ENCODE assay signal across 17 cellular contexts in the genomic region with DNA sequence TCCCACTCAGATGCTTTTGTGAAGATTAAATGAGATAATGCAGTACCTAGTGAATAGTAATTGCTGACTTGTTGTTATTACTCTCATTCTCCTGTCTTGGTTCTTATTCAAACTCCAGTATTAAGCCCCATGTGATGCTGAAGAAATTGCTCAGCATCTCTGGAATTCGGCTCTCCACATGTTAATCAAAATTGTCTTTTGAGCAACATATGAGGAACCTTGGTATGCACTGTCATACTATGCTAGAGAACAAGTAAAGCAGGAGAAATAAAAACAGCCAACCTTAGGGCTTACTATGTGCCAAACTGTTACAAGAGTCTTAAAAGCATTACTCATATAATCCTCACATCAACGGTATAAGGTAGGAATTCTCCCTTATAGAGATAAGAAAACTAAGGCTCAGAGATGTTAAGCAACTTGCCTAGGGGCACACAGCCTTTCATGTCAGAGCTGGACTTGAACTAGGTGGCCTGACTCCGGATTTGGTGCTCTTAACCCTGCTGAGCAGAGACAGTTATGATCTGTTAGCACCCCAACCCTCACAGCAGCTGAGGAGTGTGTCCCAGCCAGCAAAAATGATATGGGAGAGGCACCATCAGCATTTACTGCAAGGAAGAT.
"Had no signal": no experiment of that assay in that cellular context is flagged by ENCODE, and none has a peak within 500 bp of the region (broad histone marks: within the 10 kb centered on the region; RNA-seq: fewer than 3 reads in every experiment).

No MANE protein-coding gene starts in this region.

- H3K36me3 ChIP-seq: lower lobe of right lung, ovary had no signal

- H3K9me3 ChIP-seq: lower lobe of right lung, ovary, psoas muscle had no signal

- H3K27ac ChIP-seq: lower lobe of right lung, ovary, psoas muscle had no signal

- H3K27me3 ChIP-seq: ovary had no signal

- H3K4me1 ChIP-seq: lower lobe of right lung, psoas muscle had no signal

- H3K4me3 ChIP-seq: lower lobe of right lung, ovary, psoas muscle had no signal

- FAIRE-seq: astrocyte, frontal cortex, keratinocyte, TTC549 had no signal

- DNase-seq: activated CD4-positive, alpha-beta T cell treated with anti-CD3 and anti-CD28 coated beads, Interleukin-2, amount 50 U/mL, for 4 hours; activated effector memory CD4-positive, alpha-beta T cell treated with anti-CD3 and anti-CD28 coated beads, Interleukin-2, amount 50 U/mL, for 16 hours; activated naive CD4-positive, alpha-beta T cell treated with anti-CD3 and anti-CD28 coated beads, Interleukin-2, amount 50 U/mL, for 16 hours; activated T-cell treated with anti-CD3 and anti-CD28 coated beads, Interleukin-2, amount 50 U/mL, for 72 hours; effector memory CD8-positive, alpha-beta T cell; hypothalamus; lower lobe of right lung; natural killer cell; ovary; psoas muscle; stimulated activated CD4-positive, alpha-beta T cell treated with anti-CD3 and anti-CD28 coated beads, Interleukin-4, amount 100 ng/mL, for 4 hours; stimulated activated naive B cell treated with anti-CD40 and anti-IgM and Interleukin-4, amounts not matched to agents 10 μg/mL and 1 μg/mL and 100 μg/mL, for 72 hours had no signal

- ATAC-seq: activated T-cell treated with anti-CD3 and anti-CD28 coated beads, Interleukin-2, amount 50 U/mL, for 72 hours; effector memory CD8-positive, alpha-beta T cell; lower lobe of right lung; natural killer cell; psoas muscle; sciatic nerve; stimulated activated naive B cell treated with anti-CD40 and anti-IgM and Interleukin-4, amounts not matched to agents 10 μg/mL and 1 μg/mL and 100 μg/mL, for 72 hours had no signal
